Comparison of ENCODE assay signal across 2 cellular contexts in genomic region chr7:49486974-49487919, GRCh38.
A peak's percentile ranks its signal among the peaks of the same experiment; 100 is the strongest.
TF ChIP-seq lines count a peak whose summit lies in the region.

No MANE protein-coding gene starts in this region.

TF ChIP-seq in GM23338, 12 proteins besides CTCF, POLR2A, EP300 and RAD21:
- TF ChIP-seq EZH2 (IDR thresholded peaks at IDR 0.05; ENCODE audit: low read depth, unreplicated experiment): no peak
- 0 out of 2 replicates have a peak, but pooled peaks have one; percentile 48 for TF ChIP-seq ETS1 (IDR thresholded peaks at IDR 0.05)
- peak; percentile 47; the same call in 1 of the 2 replicates for TF ChIP-seq NANOG (IDR thresholded peaks at IDR 0.05; ENCODE audit: borderline replicate concordance)
- TF ChIP-seq JUNB (IDR thresholded peaks at IDR 0.05; ENCODE audit: unreplicated experiment): no peak
- TF ChIP-seq CREB1 (CRISPR knock-in tag; IDR thresholded peaks at IDR 0.05; ENCODE audit: low read depth): no peak
TF ChIP-seq in GM23338: peak in this region for 2.

TF ChIP-seq in H1, 55 proteins besides CTCF, POLR2A, EP300 and RAD21:
- TF ChIP-seq RXRA (IDR thresholded peaks at IDR 0.05; ENCODE audit: insufficient read depth, low read depth, low read length) (no peak), EGR1 (IDR thresholded peaks at IDR 0.05; ENCODE audit: borderline replicate concordance, low read depth, low read length) (no peak), POLR2AphosphoS5 (IDR thresholded peaks at IDR 0.05; ENCODE audit: low read depth, low read length) (no peak), MAFK (IDR thresholded peaks at IDR 0.05; ENCODE audit: low read depth, low read length) (no peak), JUND (IDR thresholded peaks at IDR 0.05; ENCODE audit: low read length) (no peak), TBP (IDR thresholded peaks at IDR 0.05; ENCODE audit: low read depth, low read length) (no peak), CREB1 (IDR thresholded peaks at IDR 0.05) (no peak), USF2 (IDR thresholded peaks at IDR 0.05; ENCODE audit: low read length) (no peak), MAX (IDR thresholded peaks at IDR 0.05) (no peak), SRF (IDR thresholded peaks at IDR 0.05; ENCODE audit: low read depth, low read length) (no peak), CHD1 (IDR thresholded peaks at IDR 0.05; ENCODE audit: low read depth, low read length) (no peak)
